Comparison of ENCODE assay signal across 22 cellular contexts in the genomic region with DNA sequence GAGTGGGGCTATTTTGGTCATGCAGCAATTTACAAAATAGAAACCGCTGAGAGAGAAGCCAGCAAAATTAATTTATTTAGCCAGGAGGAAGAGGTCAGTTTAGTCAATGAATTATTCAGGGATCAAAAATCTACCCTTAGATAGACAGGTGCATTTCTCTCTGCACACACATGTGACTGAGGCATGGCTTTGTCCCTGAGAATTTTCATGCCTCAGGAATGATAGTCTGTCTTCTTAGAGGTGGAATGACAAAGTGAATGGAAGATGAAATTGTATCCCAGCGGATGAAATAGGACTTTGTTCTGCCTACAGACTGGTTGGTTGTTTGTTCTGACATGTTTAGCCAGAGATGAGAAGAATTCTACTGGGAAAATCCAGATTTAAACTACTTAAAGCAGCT. TPM values are rescaled to one million over a fixed set of nuclear protein-coding genes. Genes with fewer than 3 reads are reported as not detected.
A peak's percentile ranks its signal among the peaks of the same experiment; 100 is the strongest.
DNase-seq lines count a peak whose midpoint lies in the region; ATAC-seq, FAIRE-seq and TF ChIP-seq lines count a peak whose summit lies in the region.
"Had no signal": no experiment of that assay in that cellular context is flagged by ENCODE, and none has a peak within 500 bp of the region (broad histone marks: within the 10 kb centered on the region; RNA-seq: fewer than 3 reads in every experiment).

No MANE protein-coding gene starts in this region.

- ATAC-seq in HepG2 (peak; percentile 77), right lobe of liver (no peak), GM18907 (IDR thresholded peaks at IDR 0.05; ENCODE audit: unreplicated experiment) (no peak)
- ATAC-seq: A549, GM23338, HCT116 had no signal

- TF ChIP-seq RAD21 in HepG2 (CRISPR knock-in tag; IDR thresholded peaks at IDR 0.05) = no peak

- H3K27me3 ChIP-seq in HepG2 (ENCODE audit: control insufficient read depth in 1 of 2, insufficient read depth in 2 of 2, low read length in 2 of 2) (no peaks in the 10 kb centered on the region), right lobe of liver (no peaks in the 10 kb centered on the region), neural progenitor cell (no peaks in the 10 kb centered on the region)

- FAIRE-seq in HepG2 (lab: Jason Lieb, UNC) = peak; percentile 23
- FAIRE-seq: A549, G401.6, GM12892 had no signal

- H3K27ac ChIP-seq in HepG2 (ENCODE audit: extremely low read length, insufficient read depth, low read length) (no peak overlapping the region), right lobe of liver (no peak overlapping the region), neural progenitor cell (peak overlapping the region; percentile 43)
- H3K27ac ChIP-seq: A549 had no signal

- peak overlapping the region; percentile 3 for H3K27ac Mint-ChIP-seq in mesothelial cell of epicardium
- H3K27ac Mint-ChIP-seq in neural progenitor cell = no peak overlapping the region
- H3K27ac Mint-ChIP-seq in activated CD4-positive, alpha-beta memory T cell treated with anti-CD3 and anti-CD28 coated beads, Interleukin-2, amount 10 ng/mL, durations not matched to agents 7 days and 5 days = no peak overlapping the region
- H3K27ac Mint-ChIP-seq: CD4-positive, alpha-beta memory T cell had no signal

- DNase-seq in HepG2 (ENCODE audit: low spot score) = peak; percentile 30
- DNase-seq in right lobe of liver = no peak
- DNase-seq in mesothelial cell of epicardium (ENCODE audit: low spot score in 2 of 2, unreplicated experiment in 2 of 2) = no peak
- no peak for DNase-seq in neural progenitor cell (ENCODE audit: low spot score)
- DNase-seq in activated CD4-positive, alpha-beta memory T cell treated with anti-CD3 and anti-CD28 coated beads, Interleukin-2, amount 10 ng/mL, durations not matched to agents 7 days and 5 days = no peak
- DNase-seq in cerebellar nuclear complex (lab: John Stamatoyannopoulos, UW) = no peak
- DNase-seq: 8988T; ACHN; AML-193; C1 segment of cervical spinal cord; Calu3; CD4-positive, alpha-beta memory T cell; COR-L47; DMS153; DND-41; H9 had no signal

- no peaks in the 10 kb centered on the region for H3K79me2 ChIP-seq in HepG2 (ENCODE audit: insufficient read depth, low read length)
- H3K79me2 ChIP-seq in neural progenitor cell (ENCODE audit: low read depth) = peaks cover 21% of the 10 kb centered on the region

- no peak overlapping the region for H3K4me3 ChIP-seq in HepG2 (replicated peaks in 1 of 3; ENCODE audit: insufficient read depth in 1 of 3, low read depth in 2 of 3, low read length in 3 of 3)
- no peak overlapping the region for H3K4me3 ChIP-seq in right lobe of liver
- no peak overlapping the region for H3K4me3 ChIP-seq in neural progenitor cell
- H3K4me3 ChIP-seq: A549, GM23338 had no signal

- H3K36me3 ChIP-seq in HepG2 (replicated peaks in 1 of 2; ENCODE audit: control insufficient read depth in 1 of 2, insufficient read depth in 2 of 2, low read length in 2 of 2) (peaks cover 7 to 9% of the 10 kb centered on the region in 2 experiments; a peak in 4 of 5 replicates), right lobe of liver (peaks cover 0 to 11% (median 2%) of the 10 kb centered on the region in 4 donors), neural progenitor cell (peaks cover 18% of the 10 kb centered on the region)

- intact Hi-C loops in HepG2 (cut with micrococcal nuclease; ENCODE audit: unreplicated experiment) = loop anchor here (5.0 kb wide), 1 partner anchor 46 kb away; a partner anchor contains a TSS
- intact Hi-C loops in right lobe of liver (cut with DNase I) = no loop called here

- CTCF ChIA-PET in HepG2 (lab: Yijun Ruan, JAX; ENCODE audit: low intra/inter-chr PET ratio, low total read pairs) = no interaction called here
- CTCF ChIA-PET in activated CD4-positive, alpha-beta memory T cell treated with anti-CD3 and anti-CD28 coated beads, Interleukin-2, amount 10 ng/mL, durations not matched to agents 7 days and 5 days (lab: Charles Lee) = no interaction called here

- H3K4me1 Mint-ChIP-seq in mesothelial cell of epicardium (peaks cover 10% of the 10 kb centered on the region), neural progenitor cell (no peaks in the 10 kb centered on the region)
- no peaks in the 10 kb centered on the region for H3K4me1 Mint-ChIP-seq in activated CD4-positive, alpha-beta memory T cell treated with anti-CD3 and anti-CD28 coated beads, Interleukin-2, amount 10 ng/mL, durations not matched to agents 7 days and 5 days
- H3K4me1 Mint-ChIP-seq: CD4-positive, alpha-beta memory T cell; GM23338; H9 had no signal

- H4K20me1 ChIP-seq in HepG2 (ENCODE audit: insufficient read depth, low read length) (no peaks in the 10 kb centered on the region), neural progenitor cell (ENCODE audit: low read depth) (no peaks in the 10 kb centered on the region)

- WGBS in HepG2 (ENCODE audit: low lambda C conversion rate) = 62% methylated on average over 2 of the region's 2 CpGs
- WGBS in right lobe of liver (ENCODE audit: insufficient coverage, low coverage, low lambda C conversion rate, missing lambda C conversion rate) = 41% methylated on average over 2 of the region's 2 CpGs

- H3K9me3 ChIP-seq in HepG2 (ENCODE audit: low read length) (no peaks in the 10 kb centered on the region), right lobe of liver (no peaks in the 10 kb centered on the region), neural progenitor cell (ENCODE audit: low read depth) (no peaks in the 10 kb centered on the region)
- H3K9me3 ChIP-seq: A549 had no signal

- POLR2A ChIA-PET in HepG2 (lab: Yijun Ruan, JAX) = no interaction called here
- POLR2A ChIA-PET in activated CD4-positive, alpha-beta memory T cell treated with anti-CD3 and anti-CD28 coated beads, Interleukin-2, amount 10 ng/mL, durations not matched to agents 7 days and 5 days (lab: Charles Lee) = no interaction called here

- H3K9ac ChIP-seq in HepG2 (ENCODE audit: insufficient read depth, low read depth, low read length) (no peak overlapping the region), neural progenitor cell (no peak overlapping the region)

- H3K4me1 ChIP-seq in HepG2 (ENCODE audit: insufficient read depth, low read length) (peaks cover 14% of the 10 kb centered on the region), right lobe of liver (no peaks in the 10 kb centered on the region), neural progenitor cell (no peaks in the 10 kb centered on the region)
- H3K4me1 ChIP-seq: A549 had no signal

- in situ Hi-C loops in HepG2 (cut with HindIII; ENCODE audit: extremely low pct_ligation_motif_present, low pct_unique_long_range_greater_than_20kb) = no loop called here

- H2AFZ ChIP-seq in HepG2 (ENCODE audit: low read length) (no peak overlapping the region), neural progenitor cell (replicated peaks) (no peak overlapping the region)
- H2AFZ ChIP-seq: GM23338 had no signal

- H3K4me2 ChIP-seq in HepG2 (ENCODE audit: low read depth, low read length) = no peak overlapping the region
- H3K4me2 ChIP-seq in neural progenitor cell = no peak overlapping the region
- H3K4me2 ChIP-seq: A549, GM23338 had no signal

- TF ChIP-seq EP300 in HepG2 (IDR thresholded peaks at IDR 0.05; ENCODE audit: low read depth in 2 of 2, low read length in 2 of 2) (no peak), HepG2 (CRISPR knock-in tag; IDR thresholded peaks at IDR 0.05; ENCODE audit: borderline replicate concordance) (no peak)

- no peaks in the 10 kb centered on the region for H3F3A ChIP-seq in neural progenitor cell (ENCODE audit: low read depth)

- no peak for TF ChIP-seq CTCF in HepG2 (CRISPR knock-in tag; IDR thresholded peaks at IDR 0.05)
- TF ChIP-seq CTCF in right lobe of liver (IDR thresholded peaks at IDR 0.05) = no peak
- no peak for TF ChIP-seq CTCF in mesothelial cell of epicardium (IDR thresholded peaks at IDR 0.05; ENCODE audit: unreplicated experiment)
- no peak for TF ChIP-seq CTCF in neural progenitor cell (IDR thresholded peaks at IDR 0.05)

- H3K27me3 Mint-ChIP-seq in mesothelial cell of epicardium (ENCODE audit: low read depth) (no peaks in the 10 kb centered on the region), neural progenitor cell (ENCODE audit: insufficient read depth, low read depth) (no peaks in the 10 kb centered on the region)
- H3K27me3 Mint-ChIP-seq in activated CD4-positive, alpha-beta memory T cell treated with anti-CD3 and anti-CD28 coated beads, Interleukin-2, amount 10 ng/mL, durations not matched to agents 7 days and 5 days = no peaks in the 10 kb centered on the region
- H3K27me3 Mint-ChIP-seq: CD4-positive, alpha-beta memory T cell had no signal

- H3K4me3 Mint-ChIP-seq in mesothelial cell of epicardium (no peak overlapping the region), neural progenitor cell (no peak overlapping the region)
- H3K4me3 Mint-ChIP-seq in activated CD4-positive, alpha-beta memory T cell treated with anti-CD3 and anti-CD28 coated beads, Interleukin-2, amount 10 ng/mL, durations not matched to agents 7 days and 5 days = no peak overlapping the region
- H3K4me3 Mint-ChIP-seq: CD4-positive, alpha-beta memory T cell; GM23338; H9 had no signal

- BruUV-seq in HepG2 (replicated peaks; lab: Mats Ljungman, UMichigan) = no TSS peak

- TF ChIP-seq POLR2A in HepG2 (IDR thresholded peaks at IDR 0.05; ENCODE audit: insufficient read depth in 1 of 2, low read depth in 2 of 2, low read length in 2 of 2) (no peak), right lobe of liver (IDR thresholded peaks at IDR 0.05) (no peak)

- H3K36me3 Mint-ChIP-seq in mesothelial cell of epicardium (peaks cover 36% of the 10 kb centered on the region), neural progenitor cell (peaks cover 32% of the 10 kb centered on the region)
- H3K36me3 Mint-ChIP-seq in activated CD4-positive, alpha-beta memory T cell treated with anti-CD3 and anti-CD28 coated beads, Interleukin-2, amount 10 ng/mL, durations not matched to agents 7 days and 5 days (ENCODE audit: low read depth) = no peaks in the 10 kb centered on the region
- H3K36me3 Mint-ChIP-seq: CD4-positive, alpha-beta memory T cell had no signal

- peaks cover 10% of the 10 kb centered on the region for H3K9me3 Mint-ChIP-seq in mesothelial cell of epicardium
- H3K9me3 Mint-ChIP-seq in neural progenitor cell = no peaks in the 10 kb centered on the region
- no peaks in the 10 kb centered on the region for H3K9me3 Mint-ChIP-seq in activated CD4-positive, alpha-beta memory T cell treated with anti-CD3 and anti-CD28 coated beads, Interleukin-2, amount 10 ng/mL, durations not matched to agents 7 days and 5 days
- H3K9me3 Mint-ChIP-seq: GM23338, H9 had no signal

RNA-seq across cellular contexts. Expression of a gene that starts 46.0 kb away (rescaled TPM):
- total RNA-seq in HepG2 (2016; rRNA removed; fragmentation: Illumina TruSeq; extraction: Trizol) = 4.4 and 10.2 TPM in 2 replicates
- total RNA-seq in HepG2 (2016; cell fraction: cytosol; rRNA removed; fragmentation: Illumina TruSeq; extraction: Trizol; ENCODE audit: low read depth) = 0.20 and 0.26 TPM in 2 replicates
- 4.2 and 9.8 TPM in 2 replicates for total RNA-seq in HepG2 (2016; cell fraction: insoluble cytoplasmic fraction; rRNA removed; fragmentation: Illumina TruSeq; extraction: Trizol)
- 1.4 and 1.6 TPM in 2 replicates for total RNA-seq in HepG2 (2016; cell fraction: membrane; rRNA removed; fragmentation: Illumina TruSeq; extraction: Trizol)
- 8.3 and 8.4 TPM in 2 replicates for total RNA-seq in HepG2 (2016; cell fraction: nucleus; rRNA removed; fragmentation: Illumina TruSeq; extraction: Trizol)
- 2.4 and 2.9 TPM in 2 replicates for polyA plus RNA-seq in HepG2 (2011; rRNA removed)
- 1.0 and 2.2 TPM in 2 replicates for polyA plus RNA-seq in HepG2 (2011; cell fraction: cytosol; rRNA removed)
- polyA plus RNA-seq in HepG2 (2011; cell fraction: nucleus; rRNA removed) = 2.6 and 3.1 TPM in 2 replicates
- 4.4 and 4.5 TPM in 2 replicates for polyA plus RNA-seq in HepG2 (2012)
- 0.08 and 0.10 TPM in 2 replicates for polyA plus RNA-seq in HepG2 (2016; cell fraction: cytosol; fragmentation: Illumina TruSeq; extraction: Trizol; ENCODE audit: low read depth)
- polyA plus RNA-seq in HepG2 (2016; cell fraction: insoluble cytoplasmic fraction; fragmentation: Illumina TruSeq; extraction: Trizol; ENCODE audit: low read depth) = 4.3 TPM in 2 replicates
- polyA plus RNA-seq in HepG2 (2016; cell fraction: membrane; fragmentation: Illumina TruSeq; extraction: Trizol; ENCODE audit: low read depth) = 0.32 and 0.40 TPM in 2 replicates
- polyA plus RNA-seq in HepG2 (2016; cell fraction: nucleus; fragmentation: Illumina TruSeq; extraction: Trizol; ENCODE audit: insufficient read depth, low read depth) = 5.2 and 5.4 TPM in 2 replicates
- polyA minus RNA-seq in HepG2 (2011; rRNA and poly(A)+ RNA removed; ENCODE audit: low replicate concordance) = 6.4 and 14.7 TPM in 2 replicates
- 5.4 and 7.5 TPM in 2 replicates for polyA minus RNA-seq in HepG2 (2011; cell fraction: cytosol; rRNA and poly(A)+ RNA removed)
- 18.7 and 26.4 TPM in 2 replicates for polyA minus RNA-seq in HepG2 (2011; cell fraction: nucleus; rRNA and poly(A)+ RNA removed)
- 1 to 10 TPM; 4.6 to 7.7 (median 5.8) TPM for total RNA-seq in right lobe of liver
- 72.0 to 76.5 TPM (median 73.1 TPM) in 3 replicates for total RNA-seq in mesothelial cell of epicardium
- total RNA-seq in neural progenitor cell (ENCODE audit: low replicate concordance) = 33.8 and 47.5 TPM in 2 replicates
- total RNA-seq in activated CD4-positive, alpha-beta memory T cell treated with anti-CD3 and anti-CD28 coated beads, Interleukin-2, amount 10 ng/mL, durations not matched to agents 7 days and 5 days = under 1 TPM; 0.18 to 0.25 TPM
